11 cellular contexts compared by ENCODE assay signal in genomic region chr12:119940881-119941280, GRCh38. TPM values are rescaled to one million over a fixed set of nuclear protein-coding genes. Genes with fewer than 3 reads are reported as not detected.
DNase-seq lines count a peak whose midpoint lies in the region; TF ChIP-seq lines count a peak whose summit lies in the region.
"Had no signal": no experiment of that assay in that cellular context is flagged by ENCODE, and none has a peak within 500 bp of the region (broad histone marks: within the 10 kb centered on the region; RNA-seq: fewer than 3 reads in every experiment).

No MANE protein-coding gene starts in this region.

- H3K36me3 ChIP-seq in HAP-1 (replicated peaks) (no peaks in the 10 kb centered on the region), neural progenitor cell (no peaks in the 10 kb centered on the region)

- no peak overlapping the region for H3K4me3 Mint-ChIP-seq in neural progenitor cell
- H3K4me3 Mint-ChIP-seq: activated B cell treated with CpG ODN at 0.5 μM for 24 hours; activated naive CD8-positive, alpha-beta T cell; neural crest cell had no signal

- no peaks in the 10 kb centered on the region for H3K4me1 Mint-ChIP-seq in neural progenitor cell
- H3K4me1 Mint-ChIP-seq: activated B cell treated with CpG ODN at 0.5 μM for 24 hours had no signal

- H3K4me2 ChIP-seq in neural progenitor cell, result no peak overlapping the region

- no peaks in the 10 kb centered on the region for H3K36me3 Mint-ChIP-seq in neural progenitor cell
- H3K36me3 Mint-ChIP-seq: activated naive CD8-positive, alpha-beta T cell had no signal

- DNase-seq in HAP-1 (ENCODE audit: low spot score in 2 of 2) (peak; percentile 55 to 75), NCI-H345 (lab: John Stamatoyannopoulos, UW) (peak; percentile 66), choroid plexus epithelial cell (ENCODE audit: low read depth) (peak; percentile 8), neural progenitor cell (ENCODE audit: low spot score) (no peak), nucleus accumbens (lab: John Stamatoyannopoulos, UW) (no peak)
- DNase-seq in activated effector memory CD4-positive, alpha-beta T cell treated with Interleukin-2 at 50 U/mL for 16 hours, result no peak
- no peak for DNase-seq in activated naive CD4-positive, alpha-beta T cell treated with Interleukin-2 at 50 U/mL for 16 hours
- DNase-seq: activated B cell treated with CpG ODN at 0.5 μM for 24 hours, NCI-H774 had no signal

- H3K9me3 Mint-ChIP-seq in neural progenitor cell, result no peaks in the 10 kb centered on the region
- H3K9me3 Mint-ChIP-seq: activated B cell treated with CpG ODN at 0.5 μM for 24 hours, neural crest cell had no signal

- no peak overlapping the region for H3K9ac ChIP-seq in neural progenitor cell

- H3K4me3 ChIP-seq in HAP-1 (no peak overlapping the region), choroid plexus epithelial cell (ENCODE audit: low read depth, low read length) (no peak overlapping the region), neural progenitor cell (no peak overlapping the region)

- in situ Hi-C loops in HAP-1 (cut with MboI; ENCODE audit: low sequenced_read_pairs), result no loop called here

- H3F3A ChIP-seq in neural progenitor cell (ENCODE audit: low read depth), result no peaks in the 10 kb centered on the region

- H3K27me3 ChIP-seq in HAP-1 (ENCODE audit: low read depth) (no peaks in the 10 kb centered on the region), neural progenitor cell (no peaks in the 10 kb centered on the region)

- no peaks in the 10 kb centered on the region for H3K79me2 ChIP-seq in neural progenitor cell (ENCODE audit: low read depth)

- peak overlapping the region; percentile 76 for H3K27ac Mint-ChIP-seq in neural progenitor cell
- H3K27ac Mint-ChIP-seq: activated B cell treated with CpG ODN at 0.5 μM for 24 hours; activated naive CD8-positive, alpha-beta T cell had no signal

- H3K27ac ChIP-seq in neural progenitor cell, result no peak overlapping the region

- H3K9me3 ChIP-seq in HAP-1 (no peaks in the 10 kb centered on the region), neural progenitor cell (ENCODE audit: low read depth) (no peaks in the 10 kb centered on the region)

- H3K4me1 ChIP-seq in HAP-1, result peaks cover 7% of the 10 kb centered on the region; the same call in 1 of the 2 replicates
- H3K4me1 ChIP-seq in neural progenitor cell, result no peaks in the 10 kb centered on the region

- no peak for TF ChIP-seq CTCF in choroid plexus epithelial cell (conservative IDR thresholded peaks at IDR 0.05; ENCODE audit: low read depth, low read length)
- TF ChIP-seq CTCF in neural progenitor cell (IDR thresholded peaks at IDR 0.05), result no peak

- no peaks in the 10 kb centered on the region for H4K20me1 ChIP-seq in neural progenitor cell (ENCODE audit: low read depth)

- peaks cover 14% of the 10 kb centered on the region for H3K27me3 Mint-ChIP-seq in neural progenitor cell (ENCODE audit: insufficient read depth, low read depth)
- H3K27me3 Mint-ChIP-seq: activated naive CD8-positive, alpha-beta T cell had no signal

- no peak overlapping the region for H2AFZ ChIP-seq in neural progenitor cell (replicated peaks)

RNA-seq across cellular contexts. Expression of gene BICDL1, which starts 48.2 kb away (rescaled TPM):
- 2.5 and 3.8 TPM in 2 replicates for total RNA-seq in neural progenitor cell (ENCODE audit: low replicate concordance)

Comparison
In these comparisons a context has a peak if more than half of its experiments do, and no peak if none do; other contexts are left out.
1. DNase-seq: peak in HAP-1 (2 of 2), NCI-H345 (single experiment) and choroid plexus epithelial cell (single experiment); none in neural progenitor cell (single experiment), nucleus accumbens (0 of 56), activated effector memory CD4-positive, alpha-beta T cell treated with Interleukin-2 at 50 U/mL for 16 hours (single experiment) and activated naive CD4-positive, alpha-beta T cell treated with Interleukin-2 at 50 U/mL for 16 hours (single experiment).